1 cellular context compared by ENCODE assay signal in the genomic region with DNA sequence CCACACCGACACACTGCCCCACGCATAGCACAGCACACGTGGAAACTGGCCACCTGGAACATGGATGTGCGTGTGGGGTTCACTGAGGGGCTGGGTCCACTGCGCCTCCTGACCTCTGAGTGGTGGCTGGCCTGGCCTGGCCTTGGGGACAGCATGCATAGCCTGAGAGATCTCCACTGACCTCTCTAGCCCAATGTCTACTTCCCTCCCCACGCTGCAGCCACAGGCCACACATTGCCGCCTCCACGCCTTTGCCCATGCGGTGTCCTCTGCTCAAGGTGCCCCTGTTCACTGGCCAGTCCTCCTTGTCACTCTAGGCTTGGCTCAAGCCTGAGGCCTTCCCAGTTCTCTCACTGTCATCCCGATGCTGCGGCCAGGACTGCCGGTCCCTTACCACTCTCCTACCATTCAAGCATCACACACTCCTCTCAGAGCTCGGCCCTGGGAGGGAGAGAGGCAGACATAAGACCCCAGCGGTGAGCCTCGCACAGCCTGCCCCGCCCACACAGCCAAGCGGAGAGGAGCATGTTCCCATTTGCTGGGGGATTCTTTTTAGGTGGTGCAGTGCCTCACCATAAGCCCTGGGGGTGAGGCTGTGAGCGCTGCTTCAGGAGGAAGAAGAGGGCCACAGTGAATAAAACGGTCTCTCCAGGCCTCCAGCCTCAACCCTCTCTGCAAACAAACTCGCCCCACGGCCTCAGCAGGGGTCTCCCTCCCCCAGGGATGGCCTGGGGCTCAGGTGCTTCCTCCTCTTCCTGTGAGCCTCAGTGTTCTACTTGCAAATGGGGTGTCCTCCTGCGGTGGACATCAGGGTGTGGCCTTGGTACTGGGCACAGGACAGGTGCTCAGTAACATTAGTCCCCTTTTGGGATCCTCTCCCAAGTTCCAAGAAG.
TF ChIP-seq lines count a peak whose summit lies in the region.

No MANE protein-coding gene starts in this region.

TF ChIP-seq in WTC11, 78 proteins besides CTCF, POLR2A, EP300 and RAD21 (continued from another document):
- TF ChIP-seq, protein P1, sequence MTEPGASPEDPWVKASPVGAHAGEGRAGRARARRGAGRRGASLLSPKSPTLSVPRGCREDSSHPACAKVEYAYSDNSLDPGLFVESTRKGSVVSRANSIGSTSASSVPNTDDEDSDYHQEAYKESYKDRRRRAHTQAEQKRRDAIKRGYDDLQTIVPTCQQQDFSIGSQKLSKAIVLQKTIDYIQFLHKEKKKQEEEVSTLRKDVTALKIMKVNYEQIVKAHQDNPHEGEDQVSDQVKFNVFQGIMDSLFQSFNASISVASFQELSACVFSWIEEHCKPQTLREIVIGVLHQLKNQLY (CRISPR knock-in tag; IDR thresholded peaks at IDR 0.05), result no peak
- TF ChIP-seq ZNF423 (CRISPR knock-in tag; IDR thresholded peaks at IDR 0.05), result no peak
- TF ChIP-seq GABPB1 (CRISPR knock-in tag; IDR thresholded peaks at IDR 0.05), result no peak
- TF ChIP-seq, protein P2, sequence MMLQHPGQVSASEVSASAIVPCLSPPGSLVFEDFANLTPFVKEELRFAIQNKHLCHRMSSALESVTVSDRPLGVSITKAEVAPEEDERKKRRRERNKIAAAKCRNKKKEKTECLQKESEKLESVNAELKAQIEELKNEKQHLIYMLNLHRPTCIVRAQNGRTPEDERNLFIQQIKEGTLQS (CRISPR knock-in tag; conservative IDR thresholded peaks at IDR 0.05), result no peak
- TF ChIP-seq, protein P3, sequence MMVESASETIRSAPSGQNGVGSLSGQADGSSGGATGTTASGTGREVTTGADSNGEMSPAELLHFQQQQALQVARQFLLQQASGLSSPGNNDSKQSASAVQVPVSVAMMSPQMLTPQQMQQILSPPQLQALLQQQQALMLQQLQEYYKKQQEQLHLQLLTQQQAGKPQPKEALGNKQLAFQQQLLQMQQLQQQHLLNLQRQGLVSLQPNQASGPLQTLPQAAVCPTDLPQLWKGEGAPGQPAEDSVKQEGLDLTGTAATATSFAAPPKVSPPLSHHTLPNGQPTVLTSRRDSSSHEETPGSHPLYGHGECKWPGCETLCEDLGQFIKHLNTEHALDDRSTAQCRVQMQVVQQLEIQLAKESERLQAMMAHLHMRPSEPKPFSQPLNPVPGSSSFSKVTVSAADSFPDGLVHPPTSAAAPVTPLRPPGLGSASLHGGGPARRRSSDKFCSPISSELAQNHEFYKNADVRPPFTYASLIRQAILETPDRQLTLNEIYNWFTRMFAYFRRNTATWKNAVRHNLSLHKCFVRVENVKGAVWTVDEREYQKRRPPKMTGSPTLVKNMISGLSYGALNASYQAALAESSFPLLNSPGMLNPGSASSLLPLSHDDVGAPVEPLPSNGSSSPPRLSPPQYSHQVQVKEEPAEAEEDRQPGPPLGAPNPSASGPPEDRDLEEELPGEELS (CRISPR knock-in tag; IDR thresholded peaks at IDR 0.05), result no peak
- no peak for TF ChIP-seq ZNF396 (CRISPR knock-in tag; IDR thresholded peaks at IDR 0.05; ENCODE audit: borderline replicate concordance)
- TF ChIP-seq RORB (CRISPR knock-in tag; IDR thresholded peaks at IDR 0.05), result no peak
- TF ChIP-seq OVOL2 (CRISPR knock-in tag; IDR thresholded peaks at IDR 0.05; ENCODE audit: borderline replicate concordance), result no peak
- no peak for TF ChIP-seq NR1H2 (CRISPR knock-in tag; IDR thresholded peaks at IDR 0.05)
- TF ChIP-seq, protein P4, sequence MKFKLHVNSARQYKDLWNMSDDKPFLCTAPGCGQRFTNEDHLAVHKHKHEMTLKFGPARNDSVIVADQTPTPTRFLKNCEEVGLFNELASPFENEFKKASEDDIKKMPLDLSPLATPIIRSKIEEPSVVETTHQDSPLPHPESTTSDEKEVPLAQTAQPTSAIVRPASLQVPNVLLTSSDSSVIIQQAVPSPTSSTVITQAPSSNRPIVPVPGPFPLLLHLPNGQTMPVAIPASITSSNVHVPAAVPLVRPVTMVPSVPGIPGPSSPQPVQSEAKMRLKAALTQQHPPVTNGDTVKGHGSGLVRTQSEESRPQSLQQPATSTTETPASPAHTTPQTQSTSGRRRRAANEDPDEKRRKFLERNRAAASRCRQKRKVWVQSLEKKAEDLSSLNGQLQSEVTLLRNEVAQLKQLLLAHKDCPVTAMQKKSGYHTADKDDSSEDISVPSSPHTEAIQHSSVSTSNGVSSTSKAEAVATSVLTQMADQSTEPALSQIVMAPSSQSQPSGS (CRISPR knock-in tag; IDR thresholded peaks at IDR 0.05; ENCODE audit: borderline replicate concordance, low read depth), result no peak
- no peak for TF ChIP-seq SMAD4 (CRISPR knock-in tag; IDR thresholded peaks at IDR 0.05)
- TF ChIP-seq, protein P5, sequence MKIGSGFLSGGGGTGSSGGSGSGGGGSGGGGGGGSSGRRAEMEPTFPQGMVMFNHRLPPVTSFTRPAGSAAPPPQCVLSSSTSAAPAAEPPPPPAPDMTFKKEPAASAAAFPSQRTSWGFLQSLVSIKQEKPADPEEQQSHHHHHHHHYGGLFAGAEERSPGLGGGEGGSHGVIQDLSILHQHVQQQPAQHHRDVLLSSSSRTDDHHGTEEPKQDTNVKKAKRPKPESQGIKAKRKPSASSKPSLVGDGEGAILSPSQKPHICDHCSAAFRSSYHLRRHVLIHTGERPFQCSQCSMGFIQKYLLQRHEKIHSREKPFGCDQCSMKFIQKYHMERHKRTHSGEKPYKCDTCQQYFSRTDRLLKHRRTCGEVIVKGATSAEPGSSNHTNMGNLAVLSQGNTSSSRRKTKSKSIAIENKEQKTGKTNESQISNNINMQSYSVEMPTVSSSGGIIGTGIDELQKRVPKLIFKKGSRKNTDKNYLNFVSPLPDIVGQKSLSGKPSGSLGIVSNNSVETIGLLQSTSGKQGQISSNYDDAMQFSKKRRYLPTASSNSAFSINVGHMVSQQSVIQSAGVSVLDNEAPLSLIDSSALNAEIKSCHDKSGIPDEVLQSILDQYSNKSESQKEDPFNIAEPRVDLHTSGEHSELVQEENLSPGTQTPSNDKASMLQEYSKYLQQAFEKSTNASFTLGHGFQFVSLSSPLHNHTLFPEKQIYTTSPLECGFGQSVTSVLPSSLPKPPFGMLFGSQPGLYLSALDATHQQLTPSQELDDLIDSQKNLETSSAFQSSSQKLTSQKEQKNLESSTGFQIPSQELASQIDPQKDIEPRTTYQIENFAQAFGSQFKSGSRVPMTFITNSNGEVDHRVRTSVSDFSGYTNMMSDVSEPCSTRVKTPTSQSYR (CRISPR knock-in tag; IDR thresholded peaks at IDR 0.05), result no peak
- TF ChIP-seq, protein P6, sequence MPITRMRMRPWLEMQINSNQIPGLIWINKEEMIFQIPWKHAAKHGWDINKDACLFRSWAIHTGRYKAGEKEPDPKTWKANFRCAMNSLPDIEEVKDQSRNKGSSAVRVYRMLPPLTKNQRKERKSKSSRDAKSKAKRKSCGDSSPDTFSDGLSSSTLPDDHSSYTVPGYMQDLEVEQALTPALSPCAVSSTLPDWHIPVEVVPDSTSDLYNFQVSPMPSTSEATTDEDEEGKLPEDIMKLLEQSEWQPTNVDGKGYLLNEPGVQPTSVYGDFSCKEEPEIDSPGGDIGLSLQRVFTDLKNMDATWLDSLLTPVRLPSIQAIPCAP (CRISPR knock-in tag; IDR thresholded peaks at IDR 0.05), result no peak
- TF ChIP-seq, protein P7, sequence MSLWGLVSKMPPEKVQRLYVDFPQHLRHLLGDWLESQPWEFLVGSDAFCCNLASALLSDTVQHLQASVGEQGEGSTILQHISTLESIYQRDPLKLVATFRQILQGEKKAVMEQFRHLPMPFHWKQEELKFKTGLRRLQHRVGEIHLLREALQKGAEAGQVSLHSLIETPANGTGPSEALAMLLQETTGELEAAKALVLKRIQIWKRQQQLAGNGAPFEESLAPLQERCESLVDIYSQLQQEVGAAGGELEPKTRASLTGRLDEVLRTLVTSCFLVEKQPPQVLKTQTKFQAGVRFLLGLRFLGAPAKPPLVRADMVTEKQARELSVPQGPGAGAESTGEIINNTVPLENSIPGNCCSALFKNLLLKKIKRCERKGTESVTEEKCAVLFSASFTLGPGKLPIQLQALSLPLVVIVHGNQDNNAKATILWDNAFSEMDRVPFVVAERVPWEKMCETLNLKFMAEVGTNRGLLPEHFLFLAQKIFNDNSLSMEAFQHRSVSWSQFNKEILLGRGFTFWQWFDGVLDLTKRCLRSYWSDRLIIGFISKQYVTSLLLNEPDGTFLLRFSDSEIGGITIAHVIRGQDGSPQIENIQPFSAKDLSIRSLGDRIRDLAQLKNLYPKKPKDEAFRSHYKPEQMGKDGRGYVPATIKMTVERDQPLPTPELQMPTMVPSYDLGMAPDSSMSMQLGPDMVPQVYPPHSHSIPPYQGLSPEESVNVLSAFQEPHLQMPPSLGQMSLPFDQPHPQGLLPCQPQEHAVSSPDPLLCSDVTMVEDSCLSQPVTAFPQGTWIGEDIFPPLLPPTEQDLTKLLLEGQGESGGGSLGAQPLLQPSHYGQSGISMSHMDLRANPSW (CRISPR knock-in tag; conservative IDR thresholded peaks at IDR 0.05; ENCODE audit: low read depth), result no peak
- TF ChIP-seq CBFB (CRISPR knock-in tag; IDR thresholded peaks at IDR 0.05; ENCODE audit: low read depth), result no peak
